In the genomic region with DNA sequence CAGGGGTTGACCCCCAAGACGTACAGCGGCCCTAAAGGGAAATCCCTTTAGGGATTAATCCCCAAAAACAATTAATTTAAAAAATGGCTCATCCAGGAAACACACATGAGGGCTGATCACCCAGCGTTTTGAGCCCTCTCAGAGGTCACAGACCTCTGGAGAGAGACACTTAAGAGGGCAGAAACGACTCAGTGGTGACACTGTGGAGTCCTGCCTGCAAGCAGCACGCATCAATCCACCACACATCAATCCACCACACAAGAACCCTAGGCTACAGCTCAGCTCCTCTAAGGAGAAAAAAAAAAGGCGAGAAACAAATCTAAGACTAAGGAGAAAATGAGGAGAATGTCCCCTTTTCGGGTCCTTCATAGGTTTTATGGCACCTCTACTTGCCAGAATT, we compare ENCODE assay signal across 25 cellular contexts. TPM values are rescaled to one million over a fixed set of nuclear protein-coding genes. Genes with fewer than 3 reads are reported as not detected.
DNase-seq lines count a peak whose midpoint lies in the region; ATAC-seq and TF ChIP-seq lines count a peak whose summit lies in the region.
"Had no signal": no experiment of that assay in that cellular context is flagged by ENCODE, and none has a peak within 500 bp of the region (broad histone marks: within the 10 kb centered on the region; RNA-seq: fewer than 3 reads in every experiment).

No MANE protein-coding gene starts in this region.

- no peaks in the 10 kb centered on the region for H4K20me1 ChIP-seq in OCI-LY1 (ENCODE audit: insufficient read depth, low read length)

- TF ChIP-seq EP300 in stomach (IDR thresholded peaks at IDR 0.05), result no peak

- peak overlapping the region; percentile 56 for H3K4me2 ChIP-seq in OCI-LY1 (ENCODE audit: low read length)
- H3K4me2 ChIP-seq: KMS-11 had no signal

- H3K36me3 Mint-ChIP-seq in stimulated activated naive CD8-positive, alpha-beta T cell treated with anti-CD3 and anti-CD28 coated beads, Interleukin-15, Interleukin-2, amounts not matched to agents 100 ng/mL and 50 ng/mL, for 24 hours (ENCODE audit: low read depth), result peaks cover 27% of the 10 kb centered on the region
- H3K36me3 Mint-ChIP-seq: naive thymus-derived CD4-positive, alpha-beta T cell had no signal

- TF ChIP-seq POLR2A in stomach (IDR thresholded peaks at IDR 0.05), result no peak

- ATAC-seq in stimulated activated naive CD8-positive, alpha-beta T cell treated with anti-CD3 and anti-CD28 coated beads, Interleukin-15, Interleukin-2, amounts not matched to agents 100 U/mL and 50 U/mL, for 24 hours, result no peak
- ATAC-seq in HG02970 (IDR thresholded peaks at IDR 0.05; ENCODE audit: low FRiP score, unreplicated experiment), result no peak
- ATAC-seq: left cardiac atrium; naive thymus-derived CD4-positive, alpha-beta T cell had no signal

- H3K36me3 ChIP-seq in OCI-LY1 (ENCODE audit: insufficient read depth, low read length) (peaks cover 9% of the 10 kb centered on the region; the same call in 1 of the 2 replicates), iPS-15b (ENCODE audit: control insufficient read depth, insufficient read depth, low read length) (no peaks in the 10 kb centered on the region), stomach (peaks cover 0 to 15% (median 7%) of the 10 kb centered on the region in 4 donors)

- H3K9me3 Mint-ChIP-seq in stimulated activated naive CD8-positive, alpha-beta T cell treated with anti-CD3 and anti-CD28 coated beads, Interleukin-15, Interleukin-2, amounts not matched to agents 100 ng/mL and 50 ng/mL, for 24 hours, result no peaks in the 10 kb centered on the region
- H3K9me3 Mint-ChIP-seq: activated CD4-positive, alpha-beta T cell treated with anti-CD3 and anti-CD28 coated beads, Interleukin-2, amount 10 ng/mL, durations not matched to agents 24 days and 14 days; naive thymus-derived CD4-positive, alpha-beta T cell had no signal

- H2AFZ ChIP-seq in OCI-LY1 (ENCODE audit: low read length), result no peak overlapping the region
- H2AFZ ChIP-seq: parathyroid adenoma had no signal

- no peaks in the 10 kb centered on the region for H3K27me3 ChIP-seq in OCI-LY1 (ENCODE audit: insufficient read depth, low read length)
- no peaks in the 10 kb centered on the region for H3K27me3 ChIP-seq in iPS-15b (ENCODE audit: control insufficient read depth, insufficient read depth, low read length)
- no peaks in the 10 kb centered on the region for H3K27me3 ChIP-seq in stomach
- H3K27me3 ChIP-seq: sigmoid colon had no signal

- no peaks in the 10 kb centered on the region for H3K27me3 Mint-ChIP-seq in stimulated activated naive CD8-positive, alpha-beta T cell treated with anti-CD3 and anti-CD28 coated beads, Interleukin-15, Interleukin-2, amounts not matched to agents 100 ng/mL and 50 ng/mL, for 24 hours
- H3K27me3 Mint-ChIP-seq: activated CD4-positive, alpha-beta T cell treated with anti-CD3 and anti-CD28 coated beads, Interleukin-2, amount 10 ng/mL, durations not matched to agents 24 days and 14 days; naive thymus-derived CD4-positive, alpha-beta T cell had no signal

- TF ChIP-seq CTCF in OCI-LY1 (IDR thresholded peaks at IDR 0.05; ENCODE audit: low read length) (no peak), stomach (IDR thresholded peaks at IDR 0.05) (no peak)

- H3K79me2 ChIP-seq in OCI-LY1 (ENCODE audit: insufficient read depth, low read length), result peaks cover 51% of the 10 kb centered on the region

- DNase-seq in stimulated activated naive CD8-positive, alpha-beta T cell treated with anti-CD3 and anti-CD28 coated beads, Interleukin-15, Interleukin-2, amounts not matched to agents 100 U/mL and 50 U/mL, for 24 hours, result no peak
- DNase-seq in NOMO-1 treated with dmso at 0.1 percent for 144 hours (lab: John Stamatoyannopoulos, UW; ENCODE audit: unreplicated experiment) (no peak), H4 (ENCODE audit: low spot score) (no peak), stomach (no peak)
- DNase-seq: activated CD4-positive, alpha-beta T cell treated with anti-CD3 and anti-CD28 coated beads, Interleukin-2, amount 10 ng/mL, durations not matched to agents 24 days and 14 days; activated effector memory CD4-positive, alpha-beta T cell treated with anti-CD3 and anti-CD28 coated beads, Interleukin-2, amount 50 U/mL, for 16 hours; dermis blood vessel endothelial cell; HCEC 1CT; left cardiac atrium; naive thymus-derived CD4-positive, alpha-beta T cell; NCI-H2171; NCI-H524 treated with DMSO at 0.1 percent for 48 hours; sigmoid colon; stimulated activated CD4-positive, alpha-beta T cell treated with anti-CD3 and anti-CD28 coated beads, Interleukin-15, amount 100 ng/mL, for 24 hours; stimulated activated CD8-positive, alpha-beta memory T cell treated with anti-CD3 and anti-CD28 coated beads, Interleukin-4, amount 100 ng/mL, for 48 hours had no signal

- WGBS in stomach, 5 donors, result 74 to 77% (median 75%) methylated on average over 7 of the region's 7 CpGs

- H3F3A ChIP-seq in OCI-LY1 (ENCODE audit: insufficient read depth, low read length), result no peaks in the 10 kb centered on the region

- H3K9ac ChIP-seq in OCI-LY1 (ENCODE audit: low read length), result peak overlapping the region; percentile 16; the same call in 1 of the 2 replicates
- H3K9ac ChIP-seq in iPS-15b (ENCODE audit: low read depth, low read length), result peak overlapping the region; percentile 26
- H3K9ac ChIP-seq: KMS-11, parathyroid adenoma had no signal

- H3K4me3 ChIP-seq in OCI-LY1 (ENCODE audit: low read depth, low read length, poor library complexity, severe bottlenecking), result peak overlapping the region; percentile 8
- no peak overlapping the region for H3K4me3 ChIP-seq in iPS-15b (ENCODE audit: low read depth, low read length)
- no peak overlapping the region for H3K4me3 ChIP-seq in stomach
- H3K4me3 ChIP-seq: sigmoid colon had no signal

- peak overlapping the region; percentile 91 for H3K27ac ChIP-seq in OCI-LY1 (ENCODE audit: low read depth, low read length, poor library complexity, severe bottlenecking)
- H3K27ac ChIP-seq in stomach, result no peak overlapping the region
- H3K27ac ChIP-seq: KMS-11, parathyroid adenoma, sigmoid colon had no signal

- H3K4me1 Mint-ChIP-seq in stimulated activated naive CD8-positive, alpha-beta T cell treated with anti-CD3 and anti-CD28 coated beads, Interleukin-15, Interleukin-2, amounts not matched to agents 100 ng/mL and 50 ng/mL, for 24 hours (ENCODE audit: low read depth), result peaks cover 20% of the 10 kb centered on the region

- H3K4me1 ChIP-seq in OCI-LY1 (ENCODE audit: insufficient read depth, low read length, severe bottlenecking) (peaks cover 23% of the 10 kb centered on the region), iPS-15b (ENCODE audit: control insufficient read depth, insufficient read depth, low read length) (peaks cover 9% of the 10 kb centered on the region), stomach (peaks cover 0 to 7% (median 0%) of the 10 kb centered on the region in 4 donors)
- H3K4me1 ChIP-seq: parathyroid adenoma, sigmoid colon had no signal

- H3K4me3 Mint-ChIP-seq in stimulated activated naive CD8-positive, alpha-beta T cell treated with anti-CD3 and anti-CD28 coated beads, Interleukin-15, Interleukin-2, amounts not matched to agents 100 ng/mL and 50 ng/mL, for 24 hours, result no peak overlapping the region
- H3K4me3 Mint-ChIP-seq: activated CD4-positive, alpha-beta T cell treated with anti-CD3 and anti-CD28 coated beads, Interleukin-2, amount 10 ng/mL, durations not matched to agents 24 days and 14 days; naive thymus-derived CD4-positive, alpha-beta T cell had no signal

- H3K27ac Mint-ChIP-seq in stimulated activated naive CD8-positive, alpha-beta T cell treated with anti-CD3 and anti-CD28 coated beads, Interleukin-15, Interleukin-2, amounts not matched to agents 100 ng/mL and 50 ng/mL, for 24 hours, result peak overlapping the region; percentile 41
- H3K27ac Mint-ChIP-seq: activated CD4-positive, alpha-beta T cell treated with anti-CD3 and anti-CD28 coated beads, Interleukin-2, amount 10 ng/mL, durations not matched to agents 24 days and 14 days had no signal

- intact Hi-C loops in stomach (cut with DNase I; ENCODE audit: low total_unique reads), result no loop called here

- no peaks in the 10 kb centered on the region for H3K9me2 ChIP-seq in OCI-LY1 (ENCODE audit: low read depth, low read length)

- no peaks in the 10 kb centered on the region for H3K9me3 ChIP-seq in OCI-LY1 (ENCODE audit: low read length)
- no peaks in the 10 kb centered on the region for H3K9me3 ChIP-seq in iPS-15b (ENCODE audit: control insufficient read depth, insufficient read depth, low read length)
- H3K9me3 ChIP-seq in stomach, result no peaks in the 10 kb centered on the region
- H3K9me3 ChIP-seq: sigmoid colon had no signal

RNA-seq across cellular contexts. Expression of a gene that starts 12.5 kb away (rescaled TPM):
- 218 and 298 TPM in 2 replicates for total RNA-seq in H4 (2014; rRNA removed; shearing (Covaris generic))
- 100 to 1,000 TPM in 4 of 5 donors, 10 to 100 TPM in 1; 33.8 to 234 (median 152) TPM for total RNA-seq in stomach
- polyA plus RNA-seq in stomach, result 100 to 1,000 TPM; 158 to 194 (median 183) TPM

RNA-seq across cellular contexts. Expression of a gene that starts 16.4 kb away (rescaled TPM):
- total RNA-seq in H4 (2014; rRNA removed; shearing (Covaris generic)), result 128 and 142 TPM in 2 replicates
- 10 to 100 TPM; 20.1 to 72.3 (median 38.1) TPM for total RNA-seq in stomach
- polyA plus RNA-seq in stomach, result 10 to 100 TPM; 34.5 to 57.6 (median 35.2) TPM

RNA-seq across cellular contexts. Expression of a gene that starts 16.8 kb away (rescaled TPM):
- 25.3 and 29.7 TPM in 2 replicates for total RNA-seq in H4 (2014; rRNA removed; shearing (Covaris generic))
- total RNA-seq in stomach, result 10 to 100 TPM in 3 of 5 donors, 1 to 10 TPM in 1, not detected in 1; 4.4 to 31.7 (median 18.8) TPM
- 10 to 100 TPM; 14.2 to 23.2 (median 16.8) TPM for polyA plus RNA-seq in stomach

RNA-seq across cellular contexts. Expression of a gene that starts 22.8 kb away (rescaled TPM):
- total RNA-seq in H4 (2014; rRNA removed; shearing (Covaris generic)), result not detected in 2 replicates
- not detected for total RNA-seq in stomach
- polyA plus RNA-seq in stomach, result not detected
- total RNA-seq: activated CD4-positive, alpha-beta T cell treated with anti-CD3 and anti-CD28 coated beads, Interleukin-2, amount 10 ng/mL, durations not matched to agents 24 days and 14 days; dermis blood vessel endothelial cell; endothelial cell of umbilical vein; G401; left cardiac atrium; mesenteric fat pad; naive thymus-derived CD4-positive, alpha-beta T cell; sigmoid colon; temporal lobe had no signal
- polyA plus RNA-seq: endothelial cell of umbilical vein had no signal

RNA-seq across cellular contexts. Expression of a gene that starts 32.8 kb away (rescaled TPM):
- 50.0 and 56.3 TPM in 2 replicates for total RNA-seq in H4 (2014; rRNA removed; shearing (Covaris generic))
- total RNA-seq in stomach, result 100 to 1,000 TPM; 110 to 447 (median 215) TPM
- polyA plus RNA-seq in stomach, result 10 to 100 TPM; 45.1 to 98.5 (median 61.3) TPM
